In genomic region chr1:38047603-38048146, GRCh38 we compare ENCODE assay signal across 8 cellular contexts. TPM values are rescaled to one million over a fixed set of nuclear protein-coding genes. Genes with fewer than 3 reads are reported as not detected.
DNase-seq lines count a peak whose midpoint lies in the region; ATAC-seq, FAIRE-seq and TF ChIP-seq lines count a peak whose summit lies in the region.

No MANE protein-coding gene starts in this region.

- H3K27ac Mint-ChIP-seq in activated CD8-positive, alpha-beta memory T cell treated with anti-CD3 and anti-CD28 coated beads, Interleukin-2, amount 10 ng/mL, durations not matched to agents 7 days and 5 days: no peak overlapping the region
- H3K27ac Mint-ChIP-seq in astrocyte (ENCODE audit: unreplicated experiment): no peak overlapping the region

- peaks cover 45% of the 10 kb centered on the region for H3K27me3 Mint-ChIP-seq in activated CD8-positive, alpha-beta memory T cell treated with anti-CD3 and anti-CD28 coated beads, Interleukin-2, amount 10 ng/mL, durations not matched to agents 7 days and 5 days
- peaks cover 30% of the 10 kb centered on the region for H3K27me3 Mint-ChIP-seq in astrocyte (ENCODE audit: low read depth, unreplicated experiment)

- no peaks in the 10 kb centered on the region for H3K79me2 ChIP-seq in astrocyte (ENCODE audit: insufficient read depth, low read length)

- H3K27me3 ChIP-seq in astrocyte (ENCODE audit: insufficient read depth, low read length) (peaks cover 28% of the 10 kb centered on the region), thymus (ENCODE audit: control insufficient read depth, insufficient read depth) (peaks cover 62% of the 10 kb centered on the region)

- H3K4me2 ChIP-seq in astrocyte (ENCODE audit: low read length): peak overlapping the region; percentile 91

- TF ChIP-seq CTCF in astrocyte (IDR thresholded peaks at IDR 0.05; ENCODE audit: insufficient read depth, low read depth, low read length): no peak

- CTCF ChIA-PET in activated CD8-positive, alpha-beta memory T cell treated with anti-CD3 and anti-CD28 coated beads, Interleukin-2, amount 10 ng/mL, durations not matched to agents 7 days and 5 days (lab: Charles Lee): no interaction called here

- H3K36me3 Mint-ChIP-seq in activated CD8-positive, alpha-beta memory T cell treated with anti-CD3 and anti-CD28 coated beads, Interleukin-2, amount 10 ng/mL, durations not matched to agents 7 days and 5 days: no peaks in the 10 kb centered on the region
- H3K36me3 Mint-ChIP-seq in astrocyte (ENCODE audit: low read depth, unreplicated experiment): peaks cover 3% of the 10 kb centered on the region

- H3K4me3 ChIP-seq in astrocyte (ENCODE audit: insufficient read depth, low read depth, low read length) (peak overlapping the region; percentile 54), thymus (ENCODE audit: low read length) (peak overlapping the region; percentile 52)

- H4K20me1 ChIP-seq in astrocyte (ENCODE audit: insufficient read depth, low read length): peaks cover 4% of the 10 kb centered on the region

- no peak overlapping the region for H3K27ac ChIP-seq in astrocyte (ENCODE audit: low read depth, low read length)
- H3K27ac ChIP-seq in thymus (ENCODE audit: low read depth): no peak overlapping the region

- DNase-seq in activated CD8-positive, alpha-beta memory T cell treated with anti-CD3 and anti-CD28 coated beads, Interleukin-2, amount 10 ng/mL, durations not matched to agents 7 days and 5 days: no peak
- DNase-seq in activated CD8-positive, alpha-beta memory T cell treated with anti-CD3 and anti-CD28 coated beads, Interleukin-2, amount 50 U/mL, for 4 hours: no peak
- DNase-seq in astrocyte (ENCODE audit: low read depth): peak; percentile 57
- peak; percentile 83 for DNase-seq in left kidney (ENCODE audit: low read depth, low spot score)
- no peak for DNase-seq in HUDEP-2 (lab: John Stamatoyannopoulos, UW; ENCODE audit: unreplicated experiment in 76 of 76)

- H3K9ac ChIP-seq in astrocyte (ENCODE audit: low read length): no peak overlapping the region

- no peak for ATAC-seq in activated CD8-positive, alpha-beta memory T cell treated with anti-CD3 and anti-CD28 coated beads, Interleukin-2, amount 10 ng/mL, durations not matched to agents 7 days and 5 days
- ATAC-seq in HG02623 (IDR thresholded peaks at IDR 0.05; ENCODE audit: unreplicated experiment): no peak
- no peak for ATAC-seq in GM19035 (IDR thresholded peaks at IDR 0.05; ENCODE audit: unreplicated experiment)

- peak overlapping the region; percentile 76 for H2AFZ ChIP-seq in astrocyte (ENCODE audit: low read depth, low read length)

- peak overlapping the region; percentile 57 for H3K4me3 Mint-ChIP-seq in activated CD8-positive, alpha-beta memory T cell treated with anti-CD3 and anti-CD28 coated beads, Interleukin-2, amount 10 ng/mL, durations not matched to agents 7 days and 5 days
- peak overlapping the region; percentile 90 for H3K4me3 Mint-ChIP-seq in astrocyte (ENCODE audit: unreplicated experiment)

- H3K4me1 ChIP-seq in astrocyte (ENCODE audit: insufficient read depth, low read length) (peaks cover 12% of the 10 kb centered on the region), thymus (ENCODE audit: control insufficient read depth, insufficient read depth, low read length) (peaks cover 14% of the 10 kb centered on the region)

- no peak for FAIRE-seq in astrocyte (lab: Jason Lieb, UNC)

- peaks cover 9% of the 10 kb centered on the region for H3K4me1 Mint-ChIP-seq in activated CD8-positive, alpha-beta memory T cell treated with anti-CD3 and anti-CD28 coated beads, Interleukin-2, amount 10 ng/mL, durations not matched to agents 7 days and 5 days
- H3K4me1 Mint-ChIP-seq in astrocyte (ENCODE audit: low read depth, unreplicated experiment): peaks cover 6% of the 10 kb centered on the region

- H3K9me3 ChIP-seq in astrocyte (ENCODE audit: insufficient read depth, low read depth, low read length): no peaks in the 10 kb centered on the region
- no peaks in the 10 kb centered on the region for H3K9me3 ChIP-seq in thymus (ENCODE audit: control insufficient read depth)

- H3K9me3 Mint-ChIP-seq in activated CD8-positive, alpha-beta memory T cell treated with anti-CD3 and anti-CD28 coated beads, Interleukin-2, amount 10 ng/mL, durations not matched to agents 7 days and 5 days (ENCODE audit: low read depth): no peaks in the 10 kb centered on the region
- H3K9me3 Mint-ChIP-seq in astrocyte (ENCODE audit: unreplicated experiment): no peaks in the 10 kb centered on the region

- 37% methylated on average over 34 of the region's 34 CpGs for WGBS in thymus

- no peaks in the 10 kb centered on the region for H3K36me3 ChIP-seq in astrocyte (ENCODE audit: insufficient read depth, low read length)
- H3K36me3 ChIP-seq in thymus (ENCODE audit: control insufficient read depth, insufficient read depth): no peaks in the 10 kb centered on the region

RNA-seq across cellular contexts. Expression of gene POU3F1, which starts 1.1 kb away (rescaled TPM):
- under 1 TPM in 1 of 2 experiments, not detected in 1; 0.09 TPM for total RNA-seq in activated CD8-positive, alpha-beta memory T cell treated with anti-CD3 and anti-CD28 coated beads, Interleukin-2, amount 10 ng/mL, durations not matched to agents 7 days and 5 days
- 2.3 and 3.3 TPM in 2 replicates for total RNA-seq in astrocyte
- polyA plus RNA-seq in thymus: 0.30 TPM

RNA-seq across cellular contexts. Expression of gene UTP11, which starts 35.1 kb away (rescaled TPM):
- total RNA-seq in activated CD8-positive, alpha-beta memory T cell treated with anti-CD3 and anti-CD28 coated beads, Interleukin-2, amount 10 ng/mL, durations not matched to agents 7 days and 5 days: 10 to 100 TPM; 32.4 to 49.6 TPM
- total RNA-seq in astrocyte: 38.2 and 42.6 TPM in 2 replicates
- polyA plus RNA-seq in thymus: 30.3 TPM

RNA-seq across cellular contexts. Expression of gene FHL3, which starts 42.4 kb away (rescaled TPM):
- 10 to 100 TPM; 13.5 to 14.5 TPM for total RNA-seq in activated CD8-positive, alpha-beta memory T cell treated with anti-CD3 and anti-CD28 coated beads, Interleukin-2, amount 10 ng/mL, durations not matched to agents 7 days and 5 days
- 107 and 116 TPM in 2 replicates for total RNA-seq in astrocyte
- polyA plus RNA-seq in thymus: 18.7 TPM

RNA-seq across cellular contexts. Expression of gene SF3A3, which starts 57.9 kb away (rescaled TPM):
- 100 to 1,000 TPM in 1 of 2 experiments, 10 to 100 TPM in 1; 70.1 to 104 TPM for total RNA-seq in activated CD8-positive, alpha-beta memory T cell treated with anti-CD3 and anti-CD28 coated beads, Interleukin-2, amount 10 ng/mL, durations not matched to agents 7 days and 5 days
- 66.5 and 76.8 TPM in 2 replicates for total RNA-seq in astrocyte
- 26.8 TPM for polyA plus RNA-seq in thymus

Comparison
In these comparisons a context has a peak if more than half of its experiments do, and no peak if none do; other contexts are left out.
1. DNase-seq: peak in astrocyte (single experiment) and left kidney (single experiment); none in activated CD8-positive, alpha-beta memory T cell treated with anti-CD3 and anti-CD28 coated beads, Interleukin-2, amount 10 ng/mL, durations not matched to agents 7 days and 5 days (single experiment), activated CD8-positive, alpha-beta memory T cell treated with anti-CD3 and anti-CD28 coated beads, Interleukin-2, amount 50 U/mL, for 4 hours (single experiment) and HUDEP-2 (0 of 76).